Comparison of ENCODE assay signal across 8 cellular contexts in the genomic region with DNA sequence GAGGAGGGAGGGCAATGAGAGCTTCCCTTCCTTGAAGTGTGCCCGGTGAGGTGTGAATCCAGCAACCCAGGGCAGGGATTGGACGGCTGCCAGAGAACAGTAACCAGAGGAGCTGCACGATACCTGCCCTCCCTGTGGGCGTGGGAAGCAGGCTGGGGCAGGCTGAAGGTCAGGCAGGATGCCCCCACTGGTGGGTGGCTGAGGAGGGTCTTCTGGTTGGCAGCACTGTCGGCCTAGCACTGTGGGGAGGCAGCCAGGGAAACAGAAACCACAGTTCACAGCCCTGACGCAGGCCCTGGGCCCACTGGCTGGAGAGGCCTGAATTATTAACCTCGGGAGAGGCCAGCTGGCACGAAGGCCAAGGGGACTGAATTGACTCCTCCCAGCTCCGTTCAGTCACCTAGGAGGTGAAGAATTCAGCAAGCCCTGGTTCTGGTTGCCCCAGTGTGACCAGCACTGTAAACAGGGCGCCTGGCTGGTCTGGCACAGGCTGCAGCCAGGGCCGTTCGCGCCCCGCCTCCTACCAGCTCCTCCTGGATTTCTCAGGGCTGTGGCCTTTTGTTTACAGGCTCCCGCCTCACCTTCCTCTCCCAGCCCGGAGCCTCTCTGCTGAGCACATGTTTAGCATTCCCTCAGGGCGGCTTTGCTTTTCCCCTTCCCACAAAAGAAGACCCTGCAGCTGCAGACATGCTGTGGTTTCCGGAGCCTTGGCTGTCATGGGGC.
DNase-seq lines count a peak whose midpoint lies in the region; ATAC-seq and TF ChIP-seq lines count a peak whose summit lies in the region.

No MANE protein-coding gene starts in this region.

- no peak overlapping the region for H2AFZ ChIP-seq in fibroblast of lung (ENCODE audit: low read length)

- H3K4me3 ChIP-seq in fibroblast of lung (replicated peaks in 1 of 4; ENCODE audit: control extremely low read depth in 1 of 4, insufficient read depth in 1 of 4, low read depth in 3 of 4, low read length in 4 of 4): no peak overlapping the region

- no peak overlapping the region for H3K9ac ChIP-seq in fibroblast of lung (ENCODE audit: insufficient read depth, low read length)

- DNase-seq in COR-L47 (lab: John Stamatoyannopoulos, UW) (peak; percentile 57), NCI-H69 (lab: John Stamatoyannopoulos, UW) (peak; percentile 85), fibroblast of lung (ENCODE audit: low read depth in 2 of 2) (peak; percentile 26 to 37), omental fat pad (ENCODE audit: low spot score) (peak; percentile 48), GF-D8 (lab: John Stamatoyannopoulos, UW) (no peak), SKM-1 treated with dmso at 0.1 percent for 144 hours (lab: John Stamatoyannopoulos, UW; ENCODE audit: unreplicated experiment) (no peak), cortex of kidney (lab: John Stamatoyannopoulos, UW) (no peak)

- ATAC-seq in HG02623 (IDR thresholded peaks at IDR 0.05; ENCODE audit: unreplicated experiment) (peak; percentile 75), omental fat pad (ENCODE audit: low FRiP score) (peak; percentile 70)

- peaks cover 3% of the 10 kb centered on the region for H3K27me3 ChIP-seq in fibroblast of lung (ENCODE audit: control insufficient read depth, insufficient read depth, low read length)

- H3K27ac ChIP-seq in fibroblast of lung (ENCODE audit: insufficient read depth, low read length): no peak overlapping the region

- H3K36me3 ChIP-seq in fibroblast of lung (ENCODE audit: control insufficient read depth, insufficient read depth, low read length): no peaks in the 10 kb centered on the region

- no peaks in the 10 kb centered on the region for H3K9me3 ChIP-seq in fibroblast of lung (ENCODE audit: control insufficient read depth, insufficient read depth, low read depth, low read length)

- H3K79me2 ChIP-seq in fibroblast of lung (ENCODE audit: control insufficient read depth, insufficient read depth, low read length): no peaks in the 10 kb centered on the region

- H3K4me2 ChIP-seq in fibroblast of lung (ENCODE audit: extremely low read depth, insufficient read depth, low read length): peak overlapping the region; percentile 32

- no peaks in the 10 kb centered on the region for H3K4me1 ChIP-seq in fibroblast of lung (ENCODE audit: control insufficient read depth, extremely low read depth, insufficient read depth, low read length)

- H4K20me1 ChIP-seq in fibroblast of lung (ENCODE audit: control insufficient read depth, extremely low read depth, insufficient read depth, low read length): no peaks in the 10 kb centered on the region

- no peak for TF ChIP-seq CTCF in fibroblast of lung (conservative IDR thresholded peaks at IDR 0.05 in 1 of 2, IDR thresholded peaks at IDR 0.05 in 1 of 2; ENCODE audit: low read depth in 1 of 2, low read length in 2 of 2)
- TF ChIP-seq CTCF in omental fat pad (IDR thresholded peaks at IDR 0.05): no peak

Comparison
In these comparisons a context has a peak if more than half of its experiments do, and no peak if none do; other contexts are left out.
1. DNase-seq: peak in COR-L47 (single experiment), NCI-H69 (single experiment), fibroblast of lung (2 of 2) and omental fat pad (single experiment); none in GF-D8 (single experiment), SKM-1 treated with dmso at 0.1 percent for 144 hours (single experiment) and cortex of kidney (single experiment).